ENCODE assay signal across 1 cellular context in the genomic region with DNA sequence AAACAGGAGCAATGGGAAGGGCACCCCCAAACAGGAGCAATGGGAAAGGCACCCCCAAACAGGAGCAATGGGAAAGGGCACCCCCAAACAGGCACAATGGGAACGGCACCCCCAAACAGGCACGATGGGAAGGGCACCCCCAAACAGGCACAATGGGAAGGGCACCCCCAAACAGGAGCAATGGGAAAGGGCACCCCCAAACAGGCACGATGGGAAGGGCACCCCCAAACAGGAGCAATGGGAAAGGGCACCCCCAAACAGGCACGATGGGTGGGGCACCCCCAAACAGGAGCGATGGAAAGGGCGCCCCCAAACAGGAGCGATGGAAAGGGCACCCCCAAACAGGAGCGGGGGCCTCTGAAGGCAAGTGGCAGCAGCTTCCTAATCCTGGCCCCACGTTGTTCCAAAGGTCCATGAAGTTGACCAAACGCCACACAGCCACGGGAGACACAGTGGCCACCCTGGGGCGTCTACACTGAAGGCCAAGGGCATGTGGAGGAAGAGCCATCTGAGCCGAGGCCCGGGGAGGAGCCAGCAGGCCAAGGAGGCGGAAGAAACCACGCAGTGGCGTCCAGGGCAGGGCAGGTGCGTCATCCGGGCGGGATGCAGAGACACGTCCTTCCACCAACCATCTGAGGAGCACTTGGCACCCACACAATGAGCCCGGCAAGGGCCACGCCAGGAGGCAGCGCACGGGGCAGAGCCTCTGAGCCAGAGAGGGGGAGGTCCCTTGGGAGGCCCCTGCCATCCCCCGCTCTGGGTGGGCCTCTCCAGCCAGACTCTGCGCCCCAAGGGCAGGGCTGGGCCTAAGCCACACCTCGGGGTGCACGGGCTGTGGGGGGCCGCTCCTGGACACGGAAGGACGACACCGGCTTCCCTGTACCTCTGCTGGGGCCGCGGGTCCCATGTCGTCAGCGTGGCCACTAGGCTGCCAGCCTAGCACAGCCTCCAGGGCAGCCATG.
TF ChIP-seq lines count a peak whose summit lies in the region.

No MANE protein-coding gene starts in this region.

TF ChIP-seq in H1, 55 proteins besides CTCF, POLR2A, EP300 and RAD21:
- TF ChIP-seq RNF2 (IDR thresholded peaks at IDR 0.05; ENCODE audit: borderline replicate concordance, low read depth, low read length, missing control alignments, poor library complexity, severe bottlenecking) (no peak), JUND (IDR thresholded peaks at IDR 0.05; ENCODE audit: low read length) (no peak), KDM4A (IDR thresholded peaks at IDR 0.05; ENCODE audit: low read depth, low read length, severe bottlenecking) (no peak), FOSL1 (IDR thresholded peaks at IDR 0.05; ENCODE audit: insufficient read depth, low read depth, low read length) (no peak), CHD2 (IDR thresholded peaks at IDR 0.05; ENCODE audit: low read length) (no peak), ZNF274 (IDR thresholded peaks at IDR 0.05; ENCODE audit: borderline replicate concordance, extremely low read depth, low read length) (no peak), HDAC6 (IDR thresholded peaks at IDR 0.05; ENCODE audit: low read depth, low read length) (no peak), POU5F1 (IDR thresholded peaks at IDR 0.05; ENCODE audit: low read depth, low read length) (no peak), CEBPB (IDR thresholded peaks at IDR 0.05; ENCODE audit: low read depth, low read length) (no peak), SRF (IDR thresholded peaks at IDR 0.05; ENCODE audit: low read depth, low read length) (no peak)
- TF ChIP-seq, protein P1, sequence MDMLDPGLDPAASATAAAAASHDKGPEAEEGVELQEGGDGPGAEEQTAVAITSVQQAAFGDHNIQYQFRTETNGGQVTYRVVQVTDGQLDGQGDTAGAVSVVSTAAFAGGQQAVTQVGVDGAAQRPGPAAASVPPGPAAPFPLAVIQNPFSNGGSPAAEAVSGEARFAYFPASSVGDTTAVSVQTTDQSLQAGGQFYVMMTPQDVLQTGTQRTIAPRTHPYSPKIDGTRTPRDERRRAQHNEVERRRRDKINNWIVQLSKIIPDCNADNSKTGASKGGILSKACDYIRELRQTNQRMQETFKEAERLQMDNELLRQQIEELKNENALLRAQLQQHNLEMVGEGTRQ (IDR thresholded peaks at IDR 0.05; ENCODE audit: low read length): no peak
- TF ChIP-seq, protein P2, sequence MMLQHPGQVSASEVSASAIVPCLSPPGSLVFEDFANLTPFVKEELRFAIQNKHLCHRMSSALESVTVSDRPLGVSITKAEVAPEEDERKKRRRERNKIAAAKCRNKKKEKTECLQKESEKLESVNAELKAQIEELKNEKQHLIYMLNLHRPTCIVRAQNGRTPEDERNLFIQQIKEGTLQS (IDR thresholded peaks at IDR 0.05; ENCODE audit: insufficient read depth, low read depth, low read length): no peak
